In genomic region chr1:85591325-85591724, GRCh38 we compare ENCODE assay signal across 2 cellular contexts.
DNase-seq lines count a peak whose midpoint lies in the region; TF ChIP-seq lines count a peak whose summit lies in the region.
"Not testable (repeated sequence)": the region's sequence is repeated elsewhere in the genome, so short reads cannot be mapped to it uniquely, and the experiment has no call there.

No MANE protein-coding gene starts in this region.

- CTCF ChIA-PET in HEK293 (lab: Yijun Ruan, JAX): interaction anchor here (1.3 kb wide), 1 partner anchor 10 kb away, joined by 4 read pairs; no protein-coding TSS in a partner anchor

- not testable (repeated sequence) for TF ChIP-seq CTCF in HEK293 (tag by site-specific recombination; IDR thresholded peaks at IDR 0.05)

- peak; percentile 1 for DNase-seq in islet precursor cell

- not testable (repeated sequence) for H3K4me1 ChIP-seq in HEK293 (ENCODE audit: control insufficient read depth, insufficient read depth, low read length)

- not testable (repeated sequence) for H3K4me3 ChIP-seq in HEK293 (ENCODE audit: low read depth, low read length)

- H3K27ac ChIP-seq in HEK293 (ENCODE audit: extremely low read depth, low read depth, low read length): not testable (repeated sequence)

- not testable (repeated sequence) for H3K36me3 ChIP-seq in HEK293 (ENCODE audit: control insufficient read depth in 2 of 2, insufficient read depth in 1 of 2, low read length in 2 of 2)

- POLR2A ChIA-PET in HEK293 (lab: Yijun Ruan, JAX): not testable (repeated sequence)

- H3K9me3 ChIP-seq in HEK293 (ENCODE audit: control insufficient read depth, insufficient read depth, low read depth, low read length): not testable (repeated sequence)

TF ChIP-seq in HEK293, 187 proteins besides CTCF, POLR2A, EP300 and RAD21:
- TF ChIP-seq ZNF394 (tag by site-specific recombination; IDR thresholded peaks at IDR 0.05; ENCODE audit: borderline replicate concordance) (peak; percentile 58; the same call in 1 of the 2 replicates), ZNF426 (tag by site-specific recombination; IDR thresholded peaks at IDR 0.05) (peak; percentile 54), ZBTB11 (tag by site-specific recombination; conservative IDR thresholded peaks at IDR 0.05; ENCODE audit: low read depth) (peak; percentile 66), ZNF555 (tag by site-specific recombination; conservative IDR thresholded peaks at IDR 0.05) (peak; percentile 54), ZNF623 (tag by site-specific recombination; IDR thresholded peaks at IDR 0.05) (peak; percentile 40; the same call in 1 of the 2 replicates), ZNF518A (tag by site-specific recombination; conservative IDR thresholded peaks at IDR 0.05; ENCODE audit: low read depth) (peak; percentile 57), ZBTB8A (tag by site-specific recombination; IDR thresholded peaks at IDR 0.05) (0 out of 2 replicates have a peak, but pooled peaks have one; percentile 30)
